In the genomic region with DNA sequence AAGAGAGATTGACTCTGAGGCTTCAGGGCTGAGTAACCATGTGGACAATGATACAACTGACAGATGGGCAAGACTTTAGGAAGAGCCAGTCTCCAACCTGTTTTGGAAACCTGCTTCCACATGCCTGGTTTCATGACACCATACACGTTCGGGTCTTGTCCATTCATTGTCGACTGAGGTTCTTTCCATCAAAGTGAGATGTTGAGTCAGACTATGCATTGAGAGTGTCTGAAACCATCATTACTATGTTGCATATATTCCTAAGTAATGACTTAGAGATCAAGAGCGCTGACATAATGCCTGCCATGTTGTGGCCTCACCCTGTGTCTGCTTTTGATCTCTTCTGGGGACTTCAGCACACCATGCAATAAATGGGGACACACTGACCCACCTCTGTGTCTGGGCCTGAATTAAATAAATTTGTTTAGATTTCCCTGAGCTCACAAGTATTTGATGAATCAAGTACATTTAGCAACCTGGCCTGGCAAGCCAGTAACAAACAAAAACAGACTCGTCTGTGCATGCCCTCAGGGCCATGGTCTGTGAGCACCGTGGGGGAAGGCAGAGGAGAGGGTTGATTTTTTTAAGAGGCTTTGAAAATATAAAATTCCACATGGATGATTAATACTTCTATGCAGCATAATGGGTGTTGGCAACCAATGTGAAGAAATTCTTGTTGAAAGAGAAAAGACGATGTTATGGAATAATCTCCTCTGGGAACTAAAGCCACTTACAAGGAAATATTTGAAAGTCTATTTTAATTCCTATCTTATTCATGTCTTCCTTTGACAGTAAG, we compare ENCODE assay signal across 13 cellular contexts. TPM values are rescaled to one million over a fixed set of nuclear protein-coding genes. Genes with fewer than 3 reads are reported as not detected.
DNase-seq lines count a peak whose midpoint lies in the region; ATAC-seq and TF ChIP-seq lines count a peak whose summit lies in the region.
"Had no signal": no experiment of that assay in that cellular context is flagged by ENCODE, and none has a peak within 500 bp of the region (broad histone marks: within the 10 kb centered on the region; RNA-seq: fewer than 3 reads in every experiment).

No MANE protein-coding gene starts in this region.

- H3K4me3 ChIP-seq in brain microvascular endothelial cell (ENCODE audit: low read depth, low read length): no peak overlapping the region

- H3K36me3 ChIP-seq in brain microvascular endothelial cell (replicated peaks): no peaks in the 10 kb centered on the region

- peak overlapping the region; percentile 44 for H3K27ac ChIP-seq in brain microvascular endothelial cell
- H3K27ac ChIP-seq: VCaP had no signal

- DNase-seq in COLO829 (ENCODE audit: low spot score) (peak; percentile 61), HT1080 (ENCODE audit: low read depth) (peak; percentile 53), brain microvascular endothelial cell (peak; percentile 31), kidney tubule cell (ENCODE audit: low spot score) (peak; percentile 40), NCI-H2107 treated with DMSO at 0.1 percent for 48 hours (lab: John Stamatoyannopoulos, UW; ENCODE audit: unreplicated experiment) (no peak), NCI-H1417 treated with DMSO at 0.1 percent for 48 hours (lab: John Stamatoyannopoulos, UW) (no peak), NCI-H69 (lab: John Stamatoyannopoulos, UW) (no peak)
- DNase-seq: activated gamma-delta T cell; effector CD4-positive, alpha-beta T cell; NCI-H1092 treated with DMSO at 0.1 percent for 48 hours; stimulated activated CD4-positive, alpha-beta T cell treated with anti-CD3 and anti-CD28 coated beads, Interleukin-4, amount 100 ng/mL, for 4 hours had no signal

- TF ChIP-seq CTCF in brain microvascular endothelial cell (IDR thresholded peaks at IDR 0.05; ENCODE audit: low read depth, low read length, missing control alignments): no peak

- in situ Hi-C loops in brain microvascular endothelial cell (cut with HindIII; ENCODE audit: low pct_ligation_motif_present, low sequenced_read_pairs): no loop called here

- no peak for ATAC-seq in GM19397 (IDR thresholded peaks at IDR 0.05; ENCODE audit: unreplicated experiment)

- H3K27me3 ChIP-seq in brain microvascular endothelial cell (replicated peaks): no peaks in the 10 kb centered on the region

RNA-seq across cellular contexts. Expression of a gene that starts 49.9 kb away (rescaled TPM):
- 50.4 and 52.4 TPM in 2 replicates for total RNA-seq in HT1080 (2014; rRNA removed; shearing (Covaris generic))
- 120 and 124 TPM in 2 replicates for polyA plus RNA-seq in HT1080 (2015; cell fraction: cytosol; rRNA removed)
- 65.4 and 69.5 TPM in 2 replicates for polyA plus RNA-seq in HT1080 (2015; cell fraction: nucleus; rRNA removed)

Comparison
In these comparisons a context has a peak if more than half of its experiments do, and no peak if none do; other contexts are left out.
1. DNase-seq: peak in COLO829 (single experiment), HT1080 (single experiment), brain microvascular endothelial cell (single experiment) and kidney tubule cell (single experiment); none in NCI-H2107 treated with DMSO at 0.1 percent for 48 hours (single experiment), NCI-H1417 treated with DMSO at 0.1 percent for 48 hours (single experiment) and NCI-H69 (single experiment).